In genomic region chr19:17073869-17074627, GRCh38 we compare ENCODE assay signal across 8 cellular contexts. TPM values are rescaled to one million over a fixed set of nuclear protein-coding genes. Genes with fewer than 3 reads are reported as not detected.
A peak's percentile ranks its signal among the peaks of the same experiment; 100 is the strongest.
DNase-seq lines count a peak whose midpoint lies in the region; ATAC-seq, FAIRE-seq and TF ChIP-seq lines count a peak whose summit lies in the region.

No MANE protein-coding gene starts in this region.

- FAIRE-seq in D721Med (lab: Jason Lieb, UNC) = no peak

- TF ChIP-seq CTCF in D721Med (IDR thresholded peaks at IDR 0.05; ENCODE audit: insufficient read depth, missing control alignments) = no peak

- peak overlapping the region; percentile 88 for H3K27ac ChIP-seq in CD8-positive, alpha-beta memory T cell (ENCODE audit: low read depth, low read length)
- H3K27ac ChIP-seq in subcutaneous abdominal adipose tissue (ENCODE audit: low read depth, low read length) = peak overlapping the region; percentile 65

- peak overlapping the region; percentile 96 to 100 (median 98) for H3K4me3 Mint-ChIP-seq in CD8-positive, alpha-beta memory T cell
- peak overlapping the region; percentile 99 for H3K4me3 Mint-ChIP-seq in activated CD4-positive, alpha-beta memory T cell treated with anti-CD3 and anti-CD28 coated beads for 36 hours

- peak overlapping the region; percentile 86 for H3K4me3 ChIP-seq in CD8-positive, alpha-beta memory T cell (ENCODE audit: low read length)
- H3K4me3 ChIP-seq in iPS-15b (ENCODE audit: low read depth, low read length) = peak overlapping the region; percentile 82
- H3K4me3 ChIP-seq in subcutaneous abdominal adipose tissue (ENCODE audit: low read depth in 1 of 5, low read length in 5 of 5) = peak overlapping the region; percentile 85 to 90 (median 87)

- peaks cover 0 to 56% (median 0%) of the 10 kb centered on the region in 3 donors for H3K36me3 Mint-ChIP-seq in CD8-positive, alpha-beta memory T cell
- peaks cover 34% of the 10 kb centered on the region for H3K36me3 Mint-ChIP-seq in activated CD4-positive, alpha-beta memory T cell treated with anti-CD3 and anti-CD28 coated beads for 36 hours

- H3K36me3 ChIP-seq in CD8-positive, alpha-beta memory T cell (ENCODE audit: insufficient read depth, low read length) = no peaks in the 10 kb centered on the region
- H3K36me3 ChIP-seq in iPS-15b (ENCODE audit: control insufficient read depth, insufficient read depth, low read length) (peaks cover 17% of the 10 kb centered on the region), subcutaneous abdominal adipose tissue (ENCODE audit: control insufficient read depth in 5 of 5, insufficient read depth in 5 of 5, low read length in 5 of 5) (peaks cover 0 to 22% (median 5%) of the 10 kb centered on the region in 5 donors)

- peaks cover 0 to 2% (median 0%) of the 10 kb centered on the region in 5 donors for H3K9me3 Mint-ChIP-seq in CD8-positive, alpha-beta memory T cell
- H3K9me3 Mint-ChIP-seq in activated CD4-positive, alpha-beta memory T cell treated with anti-CD3 and anti-CD28 coated beads for 36 hours = no peaks in the 10 kb centered on the region

- no peaks in the 10 kb centered on the region for H3K9me3 ChIP-seq in CD8-positive, alpha-beta memory T cell (ENCODE audit: low read length)
- no peaks in the 10 kb centered on the region for H3K9me3 ChIP-seq in iPS-15b (ENCODE audit: control insufficient read depth, insufficient read depth, low read length)
- no peaks in the 10 kb centered on the region for H3K9me3 ChIP-seq in subcutaneous abdominal adipose tissue (ENCODE audit: control insufficient read depth in 5 of 5, low read length in 5 of 5)

- H3K27me3 ChIP-seq in CD8-positive, alpha-beta memory T cell (ENCODE audit: insufficient read depth, low read length, poor library complexity, severe bottlenecking) = no peaks in the 10 kb centered on the region
- H3K27me3 ChIP-seq in iPS-15b (ENCODE audit: control insufficient read depth, insufficient read depth, low read length) (no peaks in the 10 kb centered on the region), subcutaneous abdominal adipose tissue (ENCODE audit: control insufficient read depth in 5 of 5, insufficient read depth in 4 of 5, low read length in 5 of 5) (no peaks in the 10 kb centered on the region)

- H3K4me1 Mint-ChIP-seq in CD8-positive, alpha-beta memory T cell = peaks cover 41 to 63% (median 46%) of the 10 kb centered on the region in 3 donors
- peaks cover 38% of the 10 kb centered on the region for H3K4me1 Mint-ChIP-seq in activated CD4-positive, alpha-beta memory T cell treated with anti-CD3 and anti-CD28 coated beads for 36 hours (ENCODE audit: low read depth)

- peak in 3 of 5 donors; percentile 7 to 52 (median 16) for DNase-seq in CD8-positive, alpha-beta memory T cell
- peak; percentile 20 for DNase-seq in activated CD4-positive, alpha-beta memory T cell treated with anti-CD3 and anti-CD28 coated beads for 36 hours
- no peak for DNase-seq in stimulated activated CD4-positive, alpha-beta T cell treated with anti-CD3 and anti-CD28 coated beads, Interleukin-1b, Interleukin-23, amount 100 ng/mL, for 48 hours
- DNase-seq in NOMO-1 treated with dmso at 0.1 percent for 144 hours (lab: John Stamatoyannopoulos, UW; ENCODE audit: unreplicated experiment) (no peak), D721Med (ENCODE audit: insufficient read length, low spot score) (no peak)

- H3K27ac Mint-ChIP-seq in CD8-positive, alpha-beta memory T cell = peak overlapping the region; percentile 90 to 99 (median 98)
- peak overlapping the region; percentile 99 for H3K27ac Mint-ChIP-seq in activated CD4-positive, alpha-beta memory T cell treated with anti-CD3 and anti-CD28 coated beads for 36 hours

- POLR2A ChIA-PET in CD8-positive, alpha-beta memory T cell (lab: Charles Lee) = interaction anchor here (1.1 to 2.8 kb wide), 6 partner anchors 8 to 259 kb away, joined by 3 to 10 read pairs (median 4); partner anchors contain the start of gene OCEL1
- POLR2A ChIA-PET in activated CD4-positive, alpha-beta memory T cell treated with anti-CD3 and anti-CD28 coated beads for 36 hours (lab: Charles Lee) = interaction anchor here (0.9 to 1.2 kb wide), 3 partner anchors 52 to 162 kb away, joined by 4 read pairs; partner anchors contain the start of gene USE1

- H3K4me1 ChIP-seq in CD8-positive, alpha-beta memory T cell (ENCODE audit: insufficient read depth, low read length) = peaks cover 31% of the 10 kb centered on the region
- H3K4me1 ChIP-seq in iPS-15b (ENCODE audit: control insufficient read depth, insufficient read depth, low read length) (peaks cover 12% of the 10 kb centered on the region), subcutaneous abdominal adipose tissue (ENCODE audit: control insufficient read depth in 5 of 5, insufficient read depth in 5 of 5, low read length in 5 of 5) (peaks cover 10 to 46% (median 41%) of the 10 kb centered on the region in 5 donors)

- peak; percentile 11 for ATAC-seq in HG03354 (IDR thresholded peaks at IDR 0.05; ENCODE audit: poor library complexity, severe bottlenecking, unreplicated experiment)

- CTCF ChIA-PET in CD8-positive, alpha-beta memory T cell (lab: Charles Lee) = interaction anchor here (0.9 to 2.7 kb wide), 7 partner anchors 51 to 209 kb away, joined by 3 to 7 read pairs (median 4); partner anchors contain the start of genes ANKLE1 and OCEL1
- CTCF ChIA-PET in activated CD4-positive, alpha-beta memory T cell treated with anti-CD3 and anti-CD28 coated beads for 36 hours (lab: Charles Lee) = interaction anchor here (1.1 kb wide), 1 partner anchor 161 kb away, joined by 5 read pairs; no protein-coding TSS in a partner anchor

- intact Hi-C loops in activated CD4-positive, alpha-beta memory T cell treated with anti-CD3 and anti-CD28 coated beads for 36 hours (cut with micrococcal nuclease) = loop anchor here (2.0 kb wide), 1 partner anchor 161 kb away; no protein-coding TSS in a partner anchor

- H3K27me3 Mint-ChIP-seq in CD8-positive, alpha-beta memory T cell = no peaks in the 10 kb centered on the region
- no peaks in the 10 kb centered on the region for H3K27me3 Mint-ChIP-seq in activated CD4-positive, alpha-beta memory T cell treated with anti-CD3 and anti-CD28 coated beads for 36 hours

- H3K9ac ChIP-seq in iPS-15b (ENCODE audit: low read depth, low read length) (no peak overlapping the region), subcutaneous abdominal adipose tissue (ENCODE audit: low read length in 5 of 5) (peak overlapping the region in 3 of 5 donors; percentile 81 to 85 (median 82))

RNA-seq across cellular contexts. Expression of gene HAUS8, which starts 1.2 kb away (rescaled TPM):
- 10 to 100 TPM; 33.4 to 36.4 TPM for total RNA-seq in CD8-positive, alpha-beta memory T cell
- 9.7 TPM for polyA plus RNA-seq in CD8-positive, alpha-beta memory T cell
- total RNA-seq in activated CD4-positive, alpha-beta memory T cell treated with anti-CD3 and anti-CD28 coated beads for 36 hours = 10 to 100 TPM; 34.9 to 36.8 TPM

RNA-seq across cellular contexts. Expression of gene MYO9B, which starts 1.5 kb away (rescaled TPM):
- 100 to 1,000 TPM; 104 to 108 TPM for total RNA-seq in CD8-positive, alpha-beta memory T cell
- 24.9 TPM for polyA plus RNA-seq in CD8-positive, alpha-beta memory T cell
- 100 to 1,000 TPM; 100 to 104 TPM for total RNA-seq in activated CD4-positive, alpha-beta memory T cell treated with anti-CD3 and anti-CD28 coated beads for 36 hours

RNA-seq across cellular contexts. Expression of gene CPAMD8, which starts 47.4 kb away (rescaled TPM):
- under 1 TPM; 0.07 to 0.18 TPM for total RNA-seq in CD8-positive, alpha-beta memory T cell
- 0.74 TPM for polyA plus RNA-seq in CD8-positive, alpha-beta memory T cell
- total RNA-seq in activated CD4-positive, alpha-beta memory T cell treated with anti-CD3 and anti-CD28 coated beads for 36 hours = under 1 TPM; 0.31 to 0.88 TPM

Comparison
In these comparisons a context has a peak if more than half of its experiments do, and no peak if none do; other contexts are left out.
1. DNase-seq: peak in CD8-positive, alpha-beta memory T cell (3 of 5) and activated CD4-positive, alpha-beta memory T cell treated with anti-CD3 and anti-CD28 coated beads for 36 hours (single experiment); none in stimulated activated CD4-positive, alpha-beta T cell treated with anti-CD3 and anti-CD28 coated beads, Interleukin-1b, Interleukin-23, amount 100 ng/mL, for 48 hours (single experiment), NOMO-1 treated with dmso at 0.1 percent for 144 hours (single experiment) and D721Med (single experiment).
2. Peak in every context shown above with its lines, with median percentiles within 50 percentile points of each other: H3K4me3 ChIP-seq.